In genomic region chr1:248825573-248825908, GRCh38 we compare ENCODE assay signal across 1 cellular context.
TF ChIP-seq lines count a peak whose summit lies in the region.

No MANE protein-coding gene starts in this region.

TF ChIP-seq in GM12878, 131 proteins besides CTCF, POLR2A, EP300 and RAD21 (continued from another document):
- TF ChIP-seq, protein P1, sequence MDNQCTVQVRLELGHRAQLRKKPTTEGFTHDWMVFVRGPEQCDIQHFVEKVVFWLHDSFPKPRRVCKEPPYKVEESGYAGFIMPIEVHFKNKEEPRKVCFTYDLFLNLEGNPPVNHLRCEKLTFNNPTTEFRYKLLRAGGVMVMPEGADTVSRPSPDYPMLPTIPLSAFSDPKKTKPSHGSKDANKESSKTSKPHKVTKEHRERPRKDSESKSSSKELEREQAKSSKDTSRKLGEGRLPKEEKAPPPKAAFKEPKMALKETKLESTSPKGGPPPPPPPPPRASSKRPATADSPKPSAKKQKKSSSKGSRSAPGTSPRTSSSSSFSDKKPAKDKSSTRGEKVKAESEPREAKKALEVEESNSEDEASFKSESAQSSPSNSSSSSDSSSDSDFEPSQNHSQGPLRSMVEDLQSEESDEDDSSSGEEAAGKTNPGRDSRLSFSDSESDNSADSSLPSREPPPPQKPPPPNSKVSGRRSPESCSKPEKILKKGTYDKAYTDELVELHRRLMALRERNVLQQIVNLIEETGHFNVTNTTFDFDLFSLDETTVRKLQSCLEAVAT (IDR thresholded peaks at IDR 0.05) = 0 out of 2 replicates have a peak, but pooled peaks have one; percentile 53
- peak; percentile 40; the same call in 1 of the 2 replicates for TF ChIP-seq RFX5 (IDR thresholded peaks at IDR 0.05; ENCODE audit: low read depth, low read length)
- TF ChIP-seq SIN3A (IDR thresholded peaks at IDR 0.05; ENCODE audit: low read depth, low read length) = peak; percentile 54; the same call in 1 of the 2 replicates
- no peak for TF ChIP-seq RELA (IDR thresholded peaks at IDR 0.05; ENCODE audit: borderline replicate concordance, partially characterized antibody)
- no peak for TF ChIP-seq ZZZ3 (IDR thresholded peaks at IDR 0.05; ENCODE audit: control insufficient read depth, insufficient read length, low read depth)
- peak; percentile 32; the same call in 1 of the 2 replicates for TF ChIP-seq CBFB (IDR thresholded peaks at IDR 0.05; ENCODE audit: low read depth)
- TF ChIP-seq NR2F1 (conservative IDR thresholded peaks at IDR 0.05) = peak; percentile 40; the same call in 1 of the 2 replicates
- TF ChIP-seq CBX5 (IDR thresholded peaks at IDR 0.05; ENCODE audit: low read depth) = no peak
- TF ChIP-seq KDM1A (IDR thresholded peaks at IDR 0.05; ENCODE audit: borderline replicate concordance) = no peak
- TF ChIP-seq, protein P2, sequence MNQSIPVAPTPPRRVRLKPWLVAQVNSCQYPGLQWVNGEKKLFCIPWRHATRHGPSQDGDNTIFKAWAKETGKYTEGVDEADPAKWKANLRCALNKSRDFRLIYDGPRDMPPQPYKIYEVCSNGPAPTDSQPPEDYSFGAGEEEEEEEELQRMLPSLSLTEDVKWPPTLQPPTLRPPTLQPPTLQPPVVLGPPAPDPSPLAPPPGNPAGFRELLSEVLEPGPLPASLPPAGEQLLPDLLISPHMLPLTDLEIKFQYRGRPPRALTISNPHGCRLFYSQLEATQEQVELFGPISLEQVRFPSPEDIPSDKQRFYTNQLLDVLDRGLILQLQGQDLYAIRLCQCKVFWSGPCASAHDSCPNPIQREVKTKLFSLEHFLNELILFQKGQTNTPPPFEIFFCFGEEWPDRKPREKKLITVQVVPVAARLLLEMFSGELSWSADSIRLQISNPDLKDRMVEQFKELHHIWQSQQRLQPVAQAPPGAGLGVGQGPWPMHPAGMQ (IDR thresholded peaks at IDR 0.05; ENCODE audit: borderline replicate concordance) = no peak
- TF ChIP-seq ZNF274 (IDR thresholded peaks at IDR 0.05; ENCODE audit: insufficient read depth, insufficient read length) = no peak
- TF ChIP-seq HDGF (IDR thresholded peaks at IDR 0.05) = peak; percentile 85; the same call in 1 of the 2 replicates
- no peak for TF ChIP-seq POLR2AphosphoS5 (IDR thresholded peaks at IDR 0.05; ENCODE audit: low read length)
